Comparison of ENCODE assay signal across 17 cellular contexts in the genomic region with DNA sequence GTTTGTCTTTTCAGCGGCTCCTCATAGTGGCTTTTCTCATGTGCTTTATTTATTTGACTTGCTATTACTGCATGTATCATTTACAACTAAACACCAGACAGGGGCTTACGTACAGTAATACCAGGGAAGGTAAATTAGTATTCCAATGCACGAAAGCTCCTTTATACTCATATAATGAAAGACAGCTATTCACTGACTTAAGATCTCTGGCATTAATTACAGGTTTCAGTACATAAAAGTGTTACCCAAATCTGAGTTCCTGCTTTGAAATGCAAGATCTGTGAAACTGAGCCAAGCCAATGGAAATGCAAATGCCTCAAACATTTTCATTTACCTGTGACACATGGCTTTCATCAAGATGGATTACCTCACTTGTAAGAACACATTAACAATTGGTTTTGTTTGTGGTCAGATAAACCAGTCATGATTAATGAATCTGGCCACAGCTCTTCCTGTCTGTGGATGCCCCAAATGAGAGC.
DNase-seq lines count a peak whose midpoint lies in the region; ATAC-seq and TF ChIP-seq lines count a peak whose summit lies in the region.
"Had no signal": no experiment of that assay in that cellular context is flagged by ENCODE, and none has a peak within 500 bp of the region (broad histone marks: within the 10 kb centered on the region; RNA-seq: fewer than 3 reads in every experiment).

No MANE protein-coding gene starts in this region.

- H3K4me3 ChIP-seq in RWPE2 (ENCODE audit: severe bottlenecking) = no peak overlapping the region
- H3K4me3 ChIP-seq: heart right ventricle, left ventricle myocardium inferior, SJCRH30 had no signal

- H3K4me1 ChIP-seq in RWPE2 (ENCODE audit: insufficient read depth, poor library complexity, severe bottlenecking) = no peaks in the 10 kb centered on the region
- H3K4me1 ChIP-seq: heart right ventricle, left ventricle myocardium inferior, SJCRH30 had no signal

- no peak for TF ChIP-seq CTCF in RWPE2 (IDR thresholded peaks at IDR 0.05; ENCODE audit: poor library complexity, severe bottlenecking)

- no peaks in the 10 kb centered on the region for H3K36me3 ChIP-seq in RWPE2 (ENCODE audit: low read depth)
- H3K36me3 ChIP-seq: heart right ventricle, left ventricle myocardium inferior, SJCRH30 had no signal

- peak; percentile 59; the same call in 2 of the 3 replicates for ATAC-seq in RWPE2 (ENCODE audit: low read depth)
- ATAC-seq in HG03342 (IDR thresholded peaks at IDR 0.05; ENCODE audit: unreplicated experiment) = no peak
- no peak for ATAC-seq in GM21825 (IDR thresholded peaks at IDR 0.05; ENCODE audit: unreplicated experiment)
- ATAC-seq: activated CD8-positive, alpha-beta T cell treated with anti-CD3 and anti-CD28 coated beads, Interleukin-2, amount 10 ng/mL, durations not matched to agents 7 days and 5 days; heart right ventricle; right cardiac atrium had no signal

- H3K27ac ChIP-seq in RWPE2 (ENCODE audit: poor library complexity, severe bottlenecking) = no peak overlapping the region
- H3K27ac ChIP-seq: heart right ventricle, left ventricle myocardium inferior, SJCRH30 had no signal

- DNase-seq in EH (ENCODE audit: low read depth) = peak; percentile 8
- DNase-seq in NCI-H1417 (lab: John Stamatoyannopoulos, UW) = peak; percentile 66 to 96 (median 93)
- DNase-seq in RWPE2 (ENCODE audit: low spot score) = no peak
- peak; percentile 31 for DNase-seq in iris pigment epithelial cell (ENCODE audit: low read depth)
- DNase-seq in cerebellum (ENCODE audit: low spot score) = no peak
- no peak for DNase-seq in ecto neural progenitor cell (ENCODE audit: low spot score)
- DNase-seq: activated CD8-positive, alpha-beta T cell treated with anti-CD3 and anti-CD28 coated beads, Interleukin-2, amount 10 ng/mL, durations not matched to agents 7 days and 5 days; activated gamma-delta T cell; DND-41; HCEC 1CT; heart right ventricle; left ventricle myocardium inferior; nephron progenitor cell; right cardiac atrium; SJCRH30 had no signal

- no peaks in the 10 kb centered on the region for H3K9me3 ChIP-seq in RWPE2 (ENCODE audit: severe bottlenecking)

- no peaks in the 10 kb centered on the region for H3K27me3 ChIP-seq in RWPE2 (ENCODE audit: insufficient read depth, poor library complexity, severe bottlenecking)
- H3K27me3 ChIP-seq: heart right ventricle, SJCRH30 had no signal

Comparison
In these comparisons a context has a peak if more than half of its experiments do, and no peak if none do; other contexts are left out.
1. DNase-seq: peak in EH (single experiment), NCI-H1417 (3 of 3) and iris pigment epithelial cell (single experiment); none in RWPE2 (single experiment), cerebellum (single experiment) and ecto neural progenitor cell (single experiment).